Comparison of ENCODE assay signal across 24 cellular contexts in genomic region chr2:178204987-178205386, GRCh38.
"Had no signal": no experiment of that assay in that cellular context is flagged by ENCODE, and none has a peak within 500 bp of the region (broad histone marks: within the 10 kb centered on the region; RNA-seq: fewer than 3 reads in every experiment).

No MANE protein-coding gene starts in this region.

- H3K9me3 Mint-ChIP-seq: activated CD4-positive, alpha-beta T cell treated with anti-CD3 and anti-CD28 coated beads, Interleukin-2, amount 10 ng/mL, durations not matched to agents 7 days and 5 days; activated CD8-positive, alpha-beta T cell treated with anti-CD3 and anti-CD28 coated beads for 36 hours; activated naive CD4-positive, alpha-beta T cell treated with anti-CD3 and anti-CD28 coated beads, Interleukin-2, amount 10 ng/mL, durations not matched to agents 7 days and 5 days; natural killer cell treated with Interleukin-12 subunit alpha and Interleukin-12 subunit beta and Interleukin-15 and Interleukin-18, amount 100 ng/mL, for 72 hours; stimulated activated naive B cell treated with anti-CD40 and anti-IgM and Interleukin-4, amounts not matched to agents 10 μg/mL and 1 μg/mL and 100 μg/mL, for 72 hours; type B pancreatic cell had no signal

- H3K36me3 ChIP-seq: left ventricle myocardium inferior, sigmoid colon, vagina had no signal

- H3K27me3 ChIP-seq: sigmoid colon, testis, vagina had no signal

- H3K27ac ChIP-seq: left ventricle myocardium inferior, sigmoid colon, testis, vagina, VCaP had no signal

- H3K36me3 Mint-ChIP-seq: activated CD8-positive, alpha-beta memory T cell treated with anti-CD3 and anti-CD28 coated beads, Interleukin-2, amount 10 ng/mL, durations not matched to agents 7 days and 5 days; activated naive CD4-positive, alpha-beta T cell treated with anti-CD3 and anti-CD28 coated beads, Interleukin-2, amount 10 ng/mL, durations not matched to agents 7 days and 5 days; natural killer cell treated with Interleukin-12 subunit alpha and Interleukin-12 subunit beta and Interleukin-15 and Interleukin-18, amount 100 ng/mL, for 72 hours; stimulated activated naive B cell treated with anti-CD40 and anti-IgM and Interleukin-4, amounts not matched to agents 10 μg/mL and 1 μg/mL and 100 μg/mL, for 72 hours; type B pancreatic cell had no signal

- H3K4me1 ChIP-seq: sigmoid colon, testis, vagina had no signal

- ATAC-seq: activated CD8-positive, alpha-beta memory T cell treated with anti-CD3 and anti-CD28 coated beads, Interleukin-2, amount 10 ng/mL, durations not matched to agents 7 days and 5 days; activated CD8-positive, alpha-beta T cell treated with anti-CD3 and anti-CD28 coated beads for 36 hours; natural killer cell treated with Interleukin-12 subunit alpha and Interleukin-12 subunit beta and Interleukin-15 and Interleukin-18, amount 100 ng/mL, for 72 hours; stimulated activated naive B cell treated with anti-CD40 and anti-IgM and Interleukin-4, amounts not matched to agents 10 μg/mL and 1 μg/mL and 100 μg/mL, for 72 hours had no signal

- H3K9me3 ChIP-seq: left ventricle myocardium inferior, sigmoid colon, testis, vagina had no signal

- H3K27ac Mint-ChIP-seq: activated CD4-positive, alpha-beta T cell treated with anti-CD3 and anti-CD28 coated beads, Interleukin-2, amount 10 ng/mL, durations not matched to agents 7 days and 5 days; activated CD8-positive, alpha-beta memory T cell treated with anti-CD3 and anti-CD28 coated beads, Interleukin-2, amount 10 ng/mL, durations not matched to agents 7 days and 5 days; activated CD8-positive, alpha-beta T cell treated with anti-CD3 and anti-CD28 coated beads for 36 hours; activated naive CD4-positive, alpha-beta T cell treated with anti-CD3 and anti-CD28 coated beads, Interleukin-2, amount 10 ng/mL, durations not matched to agents 7 days and 5 days; natural killer cell treated with Interleukin-12 subunit alpha and Interleukin-12 subunit beta and Interleukin-15 and Interleukin-18, amount 100 ng/mL, for 72 hours; stimulated activated naive B cell treated with anti-CD40 and anti-IgM and Interleukin-4, amounts not matched to agents 10 μg/mL and 1 μg/mL and 100 μg/mL, for 72 hours; type B pancreatic cell had no signal

- H3K4me3 Mint-ChIP-seq: activated CD4-positive, alpha-beta T cell treated with anti-CD3 and anti-CD28 coated beads, Interleukin-2, amount 10 ng/mL, durations not matched to agents 7 days and 5 days; activated CD8-positive, alpha-beta memory T cell treated with anti-CD3 and anti-CD28 coated beads, Interleukin-2, amount 10 ng/mL, durations not matched to agents 7 days and 5 days; activated CD8-positive, alpha-beta T cell treated with anti-CD3 and anti-CD28 coated beads for 36 hours; activated naive CD4-positive, alpha-beta T cell treated with anti-CD3 and anti-CD28 coated beads, Interleukin-2, amount 10 ng/mL, durations not matched to agents 7 days and 5 days; natural killer cell treated with Interleukin-12 subunit alpha and Interleukin-12 subunit beta and Interleukin-15 and Interleukin-18, amount 100 ng/mL, for 72 hours; stimulated activated naive B cell treated with anti-CD40 and anti-IgM and Interleukin-4, amounts not matched to agents 10 μg/mL and 1 μg/mL and 100 μg/mL, for 72 hours; type B pancreatic cell had no signal

- H3K4me1 Mint-ChIP-seq: activated CD8-positive, alpha-beta memory T cell treated with anti-CD3 and anti-CD28 coated beads, Interleukin-2, amount 10 ng/mL, durations not matched to agents 7 days and 5 days; stimulated activated naive B cell treated with anti-CD40 and anti-IgM and Interleukin-4, amounts not matched to agents 10 μg/mL and 1 μg/mL and 100 μg/mL, for 72 hours had no signal

- H3K4me3 ChIP-seq: left ventricle myocardium inferior, sigmoid colon, smooth muscle cell, testis, vagina had no signal

- DNase-seq: activated CD4-positive, alpha-beta T cell treated with anti-CD3 and anti-CD28 coated beads, Interleukin-2, amount 10 ng/mL, durations not matched to agents 7 days and 5 days; activated CD4-positive, CD25-positive, alpha-beta regulatory T cell treated with anti-CD3 and anti-CD28 coated beads, Interleukin-2, amount 50 U/mL, for 72 hours; activated CD8-positive, alpha-beta memory T cell treated with anti-CD3 and anti-CD28 coated beads, Interleukin-2, amount 10 ng/mL, durations not matched to agents 7 days and 5 days; activated CD8-positive, alpha-beta T cell treated with anti-CD3 and anti-CD28 coated beads for 36 hours; activated effector memory CD4-positive, alpha-beta T cell treated with anti-CD3 and anti-CD28 coated beads, Interleukin-2, amount 50 U/mL, for 16 hours; activated naive CD4-positive, alpha-beta T cell treated with anti-CD3 and anti-CD28 coated beads, Interleukin-2, amount 10 ng/mL, durations not matched to agents 7 days and 5 days; activated T-cell treated with anti-CD3 and anti-CD28 coated beads for 4 hours; effector memory CD4-positive, alpha-beta T cell; foreskin melanocyte; hippocampal formation; kidney glomerular epithelial cell; left ventricle myocardium inferior; posterior cingulate gyrus; retina; sigmoid colon; stimulated activated CD4-positive, alpha-beta T cell treated with anti-CD3 and anti-CD28 coated beads, Interleukin-2, amount 100 ng/mL, for 48 hours; stimulated activated CD8-positive, alpha-beta memory T cell treated with anti-CD3 and anti-CD28 coated beads, Interleukin-4, amount 100 ng/mL, for 48 hours; stimulated activated naive B cell treated with anti-CD40 and anti-IgM and Interleukin-4, amounts not matched to agents 10 μg/mL and 1 μg/mL and 100 μg/mL, for 72 hours; testis had no signal
